ENCODE assay signal across 8 cellular contexts in genomic region chrX:49878834-49879655, GRCh38. TPM values are rescaled to one million over a fixed set of nuclear protein-coding genes. Genes with fewer than 3 reads are reported as not detected.
DNase-seq lines count a peak whose midpoint lies in the region.

Gene USP27X, plus strand, starts transcription at chrX:49879484. Its CDS starts 824 bp downstream, at chrX:49880308.

- in situ Hi-C loops in SK-MEL-5 (cut with HindIII; ENCODE audit: low pct_unique_long_range_greater_than_20kb, low sequenced_read_pairs): no loop called here

- H3K36me3 ChIP-seq in MG63: no peaks in the 10 kb centered on the region

- peak within 1 kb of the TSS; percentile 86 for H3K27ac ChIP-seq in temporal lobe (ENCODE audit: low read depth, low read length)

- DNase-seq in GM03348 (ENCODE audit: low spot score): peak; percentile 86
- peak; percentile 69 for DNase-seq in HCEC 1CT
- DNase-seq in MG63: peak; percentile 72
- DNase-seq in SK-MEL-5 (ENCODE audit: low read depth, low spot score): peak; percentile 91
- DNase-seq in activated naive CD4-positive, alpha-beta T cell treated with anti-CD3 and anti-CD28 coated beads, Interleukin-2, amount 10 ng/mL, durations not matched to agents 7 days and 5 days: peak; percentile 87
- peak; percentile 80 for DNase-seq in globus pallidus (ENCODE audit: low spot score)
- DNase-seq in occipital lobe (lab: John Stamatoyannopoulos, UW): peak; percentile 58

- peak within 1 kb of the TSS; percentile 78 for H3K27ac Mint-ChIP-seq in activated naive CD4-positive, alpha-beta T cell treated with anti-CD3 and anti-CD28 coated beads, Interleukin-2, amount 10 ng/mL, durations not matched to agents 7 days and 5 days

- CTCF ChIA-PET in activated naive CD4-positive, alpha-beta T cell treated with anti-CD3 and anti-CD28 coated beads, Interleukin-2, amount 10 ng/mL, durations not matched to agents 7 days and 5 days (lab: Charles Lee): interaction anchor here (1.7 to 1.9 kb wide), 2 partner anchors 41 to 43 kb away, joined by 5 to 7 read pairs; partner anchors contain the start of gene CLCN5

- peaks cover 5% of the 10 kb centered on the region for H3K36me3 Mint-ChIP-seq in activated naive CD4-positive, alpha-beta T cell treated with anti-CD3 and anti-CD28 coated beads, Interleukin-2, amount 10 ng/mL, durations not matched to agents 7 days and 5 days

- no peaks in the 10 kb centered on the region for H3K9me3 Mint-ChIP-seq in activated naive CD4-positive, alpha-beta T cell treated with anti-CD3 and anti-CD28 coated beads, Interleukin-2, amount 10 ng/mL, durations not matched to agents 7 days and 5 days

- H3K4me3 Mint-ChIP-seq in activated naive CD4-positive, alpha-beta T cell treated with anti-CD3 and anti-CD28 coated beads, Interleukin-2, amount 10 ng/mL, durations not matched to agents 7 days and 5 days: peak within 1 kb of the TSS; percentile 82

- H3K27me3 ChIP-seq in MG63: no peaks in the 10 kb centered on the region

- no peaks in the 10 kb centered on the region for H3K27me3 Mint-ChIP-seq in activated naive CD4-positive, alpha-beta T cell treated with anti-CD3 and anti-CD28 coated beads, Interleukin-2, amount 10 ng/mL, durations not matched to agents 7 days and 5 days

- no peaks in the 10 kb centered on the region for H3K9me3 ChIP-seq in MG63

- peak within 1 kb of the TSS; percentile 58 for H3K4me3 ChIP-seq in MG63

- peaks cover 22% of the 10 kb centered on the region for H3K4me1 Mint-ChIP-seq in activated naive CD4-positive, alpha-beta T cell treated with anti-CD3 and anti-CD28 coated beads, Interleukin-2, amount 10 ng/mL, durations not matched to agents 7 days and 5 days

RNA-seq across cellular contexts. Expression of gene USP27X, which starts in this region (rescaled TPM):
- total RNA-seq in MG63 (2014; rRNA removed; shearing (Covaris generic); ENCODE audit: low replicate concordance): 0.56 and 1.3 TPM in 2 replicates
- 7.1 and 7.8 TPM in 2 replicates for total RNA-seq in SK-MEL-5 (2014; rRNA removed; shearing (Covaris generic))
- 8.0 and 9.4 TPM in 2 replicates for polyA plus RNA-seq in SK-MEL-5 (2015; cell fraction: cytosol; rRNA removed)
- polyA plus RNA-seq in SK-MEL-5 (2015; cell fraction: nucleus; rRNA removed): 3.6 and 5.2 TPM in 2 replicates
- total RNA-seq in occipital lobe (15.4 TPM), temporal lobe (12.5 TPM)

Comparison
In these comparisons a context has a peak if more than half of its experiments do, and no peak if none do; other contexts are left out.
1. Peak in every context shown above with its lines: DNase-seq, H3K4me3 ChIP-seq and H3K27ac ChIP-seq.